ENCODE assay signal across 17 cellular contexts in genomic region chr10:113027230-113027573, GRCh38.
DNase-seq lines count a peak whose midpoint lies in the region; ATAC-seq, FAIRE-seq and TF ChIP-seq lines count a peak whose summit lies in the region.
"Had no signal": no experiment of that assay in that cellular context is flagged by ENCODE, and none has a peak within 500 bp of the region (broad histone marks: within the 10 kb centered on the region; RNA-seq: fewer than 3 reads in every experiment).

No MANE protein-coding gene starts in this region.

- no peak overlapping the region for H3K4me3 Mint-ChIP-seq in endothelial cell (ENCODE audit: unreplicated experiment)
- no peak overlapping the region for H3K4me3 Mint-ChIP-seq in activated CD8-positive, alpha-beta memory T cell treated with anti-CD3 and anti-CD28 coated beads, Interleukin-2, amount 10 ng/mL, durations not matched to agents 7 days and 5 days
- H3K4me3 Mint-ChIP-seq: activated CD4-positive, alpha-beta memory T cell treated with anti-CD3 and anti-CD28 coated beads, Interleukin-2, amount 10 ng/mL, durations not matched to agents 7 days and 5 days had no signal

- H3K9ac ChIP-seq in BLaER1 treated with 17β-estradiol and CSF1 and Interleukin-3, amounts not matched to agents 10 nM and 100 nM: peak overlapping the region in 10 of 11 experiments; percentile 33 to 75 (median 58); a peak in 18 of 22 replicates
- H3K9ac ChIP-seq in HUES48 (ENCODE audit: low read depth, low read length) (no peak overlapping the region), parathyroid adenoma (no peak overlapping the region)

- intact Hi-C loops in pancreas (cut with DNase I): no loop called here

- FAIRE-seq in pancreas (lab: Jason Lieb, UNC): no peak
- FAIRE-seq: endometrium, TTC549 had no signal

- peak overlapping the region in 8 of 11 experiments; percentile 31 to 74 (median 64); a peak in 15 of 22 replicates for H3K27ac ChIP-seq in BLaER1 treated with 17β-estradiol and CSF1 and Interleukin-3, amounts not matched to agents 10 nM and 100 nM
- H3K27ac ChIP-seq in HUES48 (ENCODE audit: low read depth, low read length) (peak overlapping the region; percentile 55), parathyroid adenoma (no peak overlapping the region), pancreas (no peak overlapping the region)

- H3K36me3 Mint-ChIP-seq in endothelial cell (ENCODE audit: low read depth, unreplicated experiment): peaks cover 6% of the 10 kb centered on the region
- no peaks in the 10 kb centered on the region for H3K36me3 Mint-ChIP-seq in activated CD8-positive, alpha-beta memory T cell treated with anti-CD3 and anti-CD28 coated beads, Interleukin-2, amount 10 ng/mL, durations not matched to agents 7 days and 5 days

- ATAC-seq in activated CD8-positive, alpha-beta memory T cell treated with anti-CD3 and anti-CD28 coated beads, Interleukin-2, amount 10 ng/mL, durations not matched to agents 7 days and 5 days: no peak
- ATAC-seq in pancreas (no peak), GM18517 (IDR thresholded peaks at IDR 0.05; ENCODE audit: unreplicated experiment) (no peak)
- ATAC-seq: stimulated activated naive CD8-positive, alpha-beta T cell treated with anti-CD3 and anti-CD28 coated beads, Interleukin-15, Interleukin-2, amounts not matched to agents 100 U/mL and 50 U/mL, for 24 hours had no signal

- H3K4me3 ChIP-seq in BLaER1 treated with 17β-estradiol and CSF1 and Interleukin-3, amounts not matched to agents 10 nM and 100 nM: peak overlapping the region in 8 of 10 experiments; percentile 37 to 47 (median 42); a peak in 10 of 20 replicates
- H3K4me3 ChIP-seq in HUES48 (ENCODE audit: low read depth, low read length): no peak overlapping the region
- H3K4me3 ChIP-seq in parathyroid adenoma (ENCODE audit: low read depth, low read length): peak overlapping the region; percentile 9
- no peak overlapping the region for H3K4me3 ChIP-seq in pancreas

- H3K9me3 ChIP-seq in BLaER1 treated with 17β-estradiol and CSF1 and Interleukin-3, amounts not matched to agents 10 nM and 100 nM (replicated peaks in 1 of 11): peaks cover 0 to 23% (median 10%) of the 10 kb centered on the region in 11 experiments; a peak in 9 of 22 replicates
- H3K9me3 ChIP-seq in HUES48 (ENCODE audit: control insufficient read depth, insufficient read depth, low read length) (no peaks in the 10 kb centered on the region), parathyroid adenoma (ENCODE audit: control insufficient read depth, low read length) (no peaks in the 10 kb centered on the region), pancreas (no peaks in the 10 kb centered on the region)

- CTCF ChIA-PET in activated CD8-positive, alpha-beta memory T cell treated with anti-CD3 and anti-CD28 coated beads, Interleukin-2, amount 10 ng/mL, durations not matched to agents 7 days and 5 days (lab: Charles Lee): no interaction called here

- H3K4me2 ChIP-seq in BLaER1 treated with 17β-estradiol and CSF1 and Interleukin-3, amounts not matched to agents 10 nM and 100 nM: peak overlapping the region; percentile 76 to 98 (median 91)
- peak overlapping the region; percentile 16 for H3K4me2 ChIP-seq in parathyroid adenoma (ENCODE audit: low read length)

- H3K4me1 ChIP-seq in BLaER1 treated with 17β-estradiol and CSF1 and Interleukin-3, amounts not matched to agents 10 nM and 100 nM: peaks cover 41 to 59% (median 45%) of the 10 kb centered on the region in 10 experiments
- peaks cover 40% of the 10 kb centered on the region for H3K4me1 ChIP-seq in HUES48 (ENCODE audit: control insufficient read depth, insufficient read depth, low read length)
- H3K4me1 ChIP-seq in parathyroid adenoma: peaks cover 22% of the 10 kb centered on the region
- H3K4me1 ChIP-seq in pancreas: peaks cover 0 to 10% (median 0%) of the 10 kb centered on the region in 3 donors

- peaks cover 31% of the 10 kb centered on the region for H3K4me1 Mint-ChIP-seq in endothelial cell (ENCODE audit: unreplicated experiment)
- H3K4me1 Mint-ChIP-seq in activated CD8-positive, alpha-beta memory T cell treated with anti-CD3 and anti-CD28 coated beads, Interleukin-2, amount 10 ng/mL, durations not matched to agents 7 days and 5 days: no peaks in the 10 kb centered on the region
- H3K4me1 Mint-ChIP-seq: activated CD4-positive, alpha-beta memory T cell treated with anti-CD3 and anti-CD28 coated beads, Interleukin-2, amount 10 ng/mL, durations not matched to agents 7 days and 5 days had no signal

- peaks cover 7 to 100% (median 78%) of the 10 kb centered on the region in 11 experiments for H4K20me1 ChIP-seq in BLaER1 treated with 17β-estradiol and CSF1 and Interleukin-3, amounts not matched to agents 10 nM and 100 nM

- 37 to 43% methylated on average over 2 of the region's 2 CpGs for WGBS in pancreas, 2 donors

- H3K27me3 Mint-ChIP-seq in endothelial cell (ENCODE audit: unreplicated experiment): no peaks in the 10 kb centered on the region
- peaks cover 31% of the 10 kb centered on the region for H3K27me3 Mint-ChIP-seq in activated CD8-positive, alpha-beta memory T cell treated with anti-CD3 and anti-CD28 coated beads, Interleukin-2, amount 10 ng/mL, durations not matched to agents 7 days and 5 days

- peaks cover 3 to 51% (median 25%) of the 10 kb centered on the region in 11 experiments; a peak in 17 of 22 replicates for H3K36me3 ChIP-seq in BLaER1 treated with 17β-estradiol and CSF1 and Interleukin-3, amounts not matched to agents 10 nM and 100 nM
- peaks cover 5% of the 10 kb centered on the region; the same call in 1 of the 2 replicates for H3K36me3 ChIP-seq in HUES48 (ENCODE audit: control insufficient read depth, insufficient read depth, low read length)
- no peaks in the 10 kb centered on the region for H3K36me3 ChIP-seq in parathyroid adenoma (ENCODE audit: control insufficient read depth, insufficient read depth, low read length)
- H3K36me3 ChIP-seq in pancreas: no peaks in the 10 kb centered on the region

- no peaks in the 10 kb centered on the region for H3K9me3 Mint-ChIP-seq in endothelial cell (ENCODE audit: unreplicated experiment)
- H3K9me3 Mint-ChIP-seq in activated CD8-positive, alpha-beta memory T cell treated with anti-CD3 and anti-CD28 coated beads, Interleukin-2, amount 10 ng/mL, durations not matched to agents 7 days and 5 days (ENCODE audit: low read depth): no peaks in the 10 kb centered on the region

- TF ChIP-seq CTCF in endothelial cell (IDR thresholded peaks at IDR 0.05; ENCODE audit: unreplicated experiment) (no peak), parathyroid adenoma (IDR thresholded peaks at IDR 0.05) (no peak), pancreas (IDR thresholded peaks at IDR 0.05) (no peak)

- peaks cover 45% of the 10 kb centered on the region for H3K79me2 ChIP-seq in parathyroid adenoma

- DNase-seq in endothelial cell (ENCODE audit: low spot score) (no peak), pancreas (no peak), HuH-7.5 (ENCODE audit: low spot score) (no peak)
- no peak for DNase-seq in activated CD8-positive, alpha-beta memory T cell treated with anti-CD3 and anti-CD28 coated beads, Interleukin-2, amount 10 ng/mL, durations not matched to agents 7 days and 5 days
- DNase-seq: activated CD4-positive, alpha-beta memory T cell treated with anti-CD3 and anti-CD28 coated beads, Interleukin-2, amount 10 ng/mL, durations not matched to agents 7 days and 5 days; DMS 273 treated with DMSO at 0.1 percent for 48 hours; NCI-H1436; NCI-H510A treated with DMSO at 0.1 percent for 48 hours; OCI-M1; stimulated activated CD4-positive, alpha-beta T cell treated with anti-CD3 and anti-CD28 coated beads, Interleukin-12 subunit alpha, Interleukin-12 subunit beta, amount 100 ng/mL, for 4 hours; stimulated activated naive CD8-positive, alpha-beta T cell treated with anti-CD3 and anti-CD28 coated beads, Interleukin-15, Interleukin-2, amounts not matched to agents 100 U/mL and 50 U/mL, for 24 hours had no signal

- peak overlapping the region; percentile 62 for H3K27ac Mint-ChIP-seq in endothelial cell (ENCODE audit: unreplicated experiment)
- H3K27ac Mint-ChIP-seq in activated CD8-positive, alpha-beta memory T cell treated with anti-CD3 and anti-CD28 coated beads, Interleukin-2, amount 10 ng/mL, durations not matched to agents 7 days and 5 days: no peak overlapping the region
- H3K27ac Mint-ChIP-seq: activated CD4-positive, alpha-beta memory T cell treated with anti-CD3 and anti-CD28 coated beads, Interleukin-2, amount 10 ng/mL, durations not matched to agents 7 days and 5 days had no signal

- H3K27me3 ChIP-seq in BLaER1 treated with 17β-estradiol and CSF1 and Interleukin-3, amounts not matched to agents 10 nM and 100 nM: no peaks in the 10 kb centered on the region
- H3K27me3 ChIP-seq in HUES48 (ENCODE audit: control insufficient read depth, insufficient read depth, low read length) (no peaks in the 10 kb centered on the region), parathyroid adenoma (ENCODE audit: control insufficient read depth, insufficient read depth, low read length) (no peaks in the 10 kb centered on the region), pancreas (no peaks in the 10 kb centered on the region)

- no peak overlapping the region for H2AFZ ChIP-seq in parathyroid adenoma

Comparison
In these comparisons a context has a peak if more than half of its experiments do, and no peak if none do; other contexts are left out.
1. H3K27ac ChIP-seq: peak in BLaER1 treated with 17β-estradiol and CSF1 and Interleukin-3, amounts not matched to agents 10 nM and 100 nM (8 of 11) and HUES48 (single experiment); none in parathyroid adenoma (single experiment) and pancreas (0 of 4).
2. H3K4me3 ChIP-seq: peak in BLaER1 treated with 17β-estradiol and CSF1 and Interleukin-3, amounts not matched to agents 10 nM and 100 nM (8 of 10) and parathyroid adenoma (single experiment); none in HUES48 (single experiment) and pancreas (0 of 4).
3. H3K9ac ChIP-seq: peak in BLaER1 treated with 17β-estradiol and CSF1 and Interleukin-3, amounts not matched to agents 10 nM and 100 nM (10 of 11); none in HUES48 (single experiment) and parathyroid adenoma (single experiment).